In genomic region chr2:157443090-157443489, GRCh38 we compare ENCODE assay signal across 9 cellular contexts. TPM values are rescaled to one million over a fixed set of nuclear protein-coding genes. Genes with fewer than 3 reads are reported as not detected.
DNase-seq lines count a peak whose midpoint lies in the region; ATAC-seq and TF ChIP-seq lines count a peak whose summit lies in the region.
"Had no signal": no experiment of that assay in that cellular context is flagged by ENCODE, and none has a peak within 500 bp of the region (broad histone marks: within the 10 kb centered on the region; RNA-seq: fewer than 3 reads in every experiment).

No MANE protein-coding gene starts in this region.

- no peaks in the 10 kb centered on the region for H3K27me3 ChIP-seq in esophagus muscularis mucosa
- no peaks in the 10 kb centered on the region for H3K27me3 ChIP-seq in suprapubic skin
- H3K27me3 ChIP-seq: hepatocyte had no signal

- H3K4me3 ChIP-seq in OCI-LY7 (ENCODE audit: low read depth, low read length, poor library complexity, severe bottlenecking): peak overlapping the region; percentile 78
- H3K4me3 ChIP-seq in esophagus muscularis mucosa: peak overlapping the region; percentile 6 to 49 (median 18)
- peak overlapping the region; percentile 28 for H3K4me3 ChIP-seq in suprapubic skin
- H3K4me3 ChIP-seq: hepatocyte had no signal

- CTCF ChIA-PET in OCI-LY7 (lab: Charles Lee; ENCODE audit: unreplicated experiment): interaction anchor here (1.4 kb wide), 2 partner anchors 39 to 116 kb away, joined by 6 read pairs; no protein-coding TSS in a partner anchor

- TF ChIP-seq CTCF in OCI-LY7 (conservative IDR thresholded peaks at IDR 0.05; ENCODE audit: low read length) (no peak), esophagus muscularis mucosa (IDR thresholded peaks at IDR 0.05) (no peak), suprapubic skin (IDR thresholded peaks at IDR 0.05) (no peak)

- no peak for TF ChIP-seq EP300 in esophagus muscularis mucosa (IDR thresholded peaks at IDR 0.05)
- TF ChIP-seq EP300 in suprapubic skin (IDR thresholded peaks at IDR 0.05): no peak

- peak overlapping the region; percentile 88 for H3K4me2 ChIP-seq in OCI-LY7 (ENCODE audit: low read length)
- H3K4me2 ChIP-seq: hepatocyte had no signal

- H3K4me1 Mint-ChIP-seq in activated T-cell treated with anti-CD3 and anti-CD28 coated beads, Interleukin-2, amount 50 U/mL, for 4 hours (ENCODE audit: low read depth): peaks cover 43% of the 10 kb centered on the region

- POLR2A ChIA-PET in OCI-LY7 (lab: Charles Lee): interaction anchor here (0.9 to 2.4 kb wide), 14 partner anchors 9 to 118 kb away, joined by 3 to 42 read pairs (median 6); partner anchors contain the start of gene ERMN

- H2AFZ ChIP-seq in OCI-LY7 (ENCODE audit: low read length): no peak overlapping the region; the same call in 1 of the 2 replicates
- H2AFZ ChIP-seq: hepatocyte had no signal

- ATAC-seq in activated T-cell treated with anti-CD3 and anti-CD28 coated beads, Interleukin-2, amount 50 U/mL, for 4 hours: no peak
- no peak for ATAC-seq in HG03342 (IDR thresholded peaks at IDR 0.05; ENCODE audit: unreplicated experiment)
- ATAC-seq in GM19397 (IDR thresholded peaks at IDR 0.05; ENCODE audit: unreplicated experiment): no peak

- no peaks in the 10 kb centered on the region for H3K9me3 ChIP-seq in OCI-LY7 (ENCODE audit: low read length)
- H3K9me3 ChIP-seq in esophagus muscularis mucosa: no peaks in the 10 kb centered on the region
- H3K9me3 ChIP-seq in suprapubic skin: no peaks in the 10 kb centered on the region

- peaks cover 44% of the 10 kb centered on the region for H3K36me3 Mint-ChIP-seq in activated T-cell treated with anti-CD3 and anti-CD28 coated beads, Interleukin-2, amount 50 U/mL, for 4 hours (ENCODE audit: insufficient read depth)

- no peak for DNase-seq in activated T-cell treated with anti-CD3 and anti-CD28 coated beads, Interleukin-2, amount 50 U/mL, for 4 hours
- no peak for DNase-seq in activated T-cell treated with anti-CD3 and anti-CD28 coated beads, Interleukin-2, amount 50 U/mL, for 1 hour
- DNase-seq in OCI-LY7 (ENCODE audit: low spot score): peak; percentile 51
- no peak for DNase-seq in esophagus muscularis mucosa (ENCODE audit: extremely low spot score)
- DNase-seq in suprapubic skin (ENCODE audit: low spot score in 2 of 2): no peak
- no peak for DNase-seq in AG20443 (ENCODE audit: low spot score)

- no peaks in the 10 kb centered on the region for H4K20me1 ChIP-seq in OCI-LY7 (ENCODE audit: insufficient read depth, low read length)

- peaks cover 65% of the 10 kb centered on the region for H3K79me2 ChIP-seq in OCI-LY7 (ENCODE audit: insufficient read depth, low read depth, low read length)
- H3K79me2 ChIP-seq: hepatocyte had no signal

- no TSS peak for BruUV-seq in OCI-LY7 (replicated peaks; lab: Mats Ljungman, UMichigan)

- H3K4me3 Mint-ChIP-seq in activated T-cell treated with anti-CD3 and anti-CD28 coated beads, Interleukin-2, amount 50 U/mL, for 4 hours: peak overlapping the region; percentile 95

- no peaks in the 10 kb centered on the region for H3K27me3 Mint-ChIP-seq in activated T-cell treated with anti-CD3 and anti-CD28 coated beads, Interleukin-2, amount 50 U/mL, for 4 hours (ENCODE audit: low read depth)

- H3K9me3 Mint-ChIP-seq in activated T-cell treated with anti-CD3 and anti-CD28 coated beads, Interleukin-2, amount 50 U/mL, for 4 hours: no peaks in the 10 kb centered on the region

- H3K27ac ChIP-seq in OCI-LY7 (ENCODE audit: low read depth, low read length, poor library complexity, severe bottlenecking) (peak overlapping the region; percentile 87), esophagus muscularis mucosa (replicated peaks in 1 of 4) (peak overlapping the region in 1 of 4 donors; percentile 35), suprapubic skin (peak overlapping the region; percentile 44)
- H3K27ac ChIP-seq: hepatocyte had no signal

- H3K36me3 ChIP-seq in OCI-LY7 (ENCODE audit: insufficient read depth, low read length) (peaks cover 29% of the 10 kb centered on the region), esophagus muscularis mucosa (no peaks in the 10 kb centered on the region), suprapubic skin (no peaks in the 10 kb centered on the region)

- peaks cover 53% of the 10 kb centered on the region for H3K4me1 ChIP-seq in OCI-LY7 (ENCODE audit: insufficient read depth, low read length, poor library complexity, severe bottlenecking)
- H3K4me1 ChIP-seq in esophagus muscularis mucosa: peaks cover 0 to 3% (median 0%) of the 10 kb centered on the region in 4 donors
- H3K4me1 ChIP-seq in suprapubic skin: peaks cover 5% of the 10 kb centered on the region

- TF ChIP-seq POLR2A in esophagus muscularis mucosa (IDR thresholded peaks at IDR 0.05; ENCODE audit: low read depth) (no peak), suprapubic skin (IDR thresholded peaks at IDR 0.05) (no peak)

- H3K9me2 ChIP-seq in OCI-LY7 (ENCODE audit: insufficient read depth, low read length): no peaks in the 10 kb centered on the region

- intact Hi-C loops in OCI-LY7 (cut with micrococcal nuclease; ENCODE audit: unreplicated experiment) (loop anchor here (5.0 kb wide), 1 partner anchor 1014 kb away; the partner anchor contains the start of genes CCDC148 and PKP4), esophagus muscularis mucosa (cut with DNase I) (no loop called here)

RNA-seq across cellular contexts. Expression of gene CYTIP, which starts 0.8 kb away (rescaled TPM):
- total RNA-seq in activated T-cell treated with anti-CD3 and anti-CD28 coated beads, Interleukin-2, amount 50 U/mL, for 4 hours: 100 to 1,000 TPM; 183 to 207 (median 195) TPM
- total RNA-seq in OCI-LY7 (2014; rRNA removed; shearing (Covaris generic)): 49.2 and 53.0 TPM in 2 replicates
- total RNA-seq in OCI-LY7 (2022) (60.3 and 64.0 TPM in 2 replicates), esophagus muscularis mucosa (10 to 100 TPM in 1 of 4 donors, 1 to 10 TPM in 3; 2.6 to 14.1 (median 3.4) TPM), suprapubic skin (1 to 10 TPM; 2.1 to 9.6 (median 6.1) TPM)

Comparison
In these comparisons a context has a peak if more than half of its experiments do, and no peak if none do; other contexts are left out.
1. H3K4me3 ChIP-seq: peak in every context shown above with its lines; median percentile 78 in OCI-LY7; 28 in suprapubic skin; 18 in esophagus muscularis mucosa.